Comparison of ENCODE assay signal across 29 cellular contexts in the genomic region with DNA sequence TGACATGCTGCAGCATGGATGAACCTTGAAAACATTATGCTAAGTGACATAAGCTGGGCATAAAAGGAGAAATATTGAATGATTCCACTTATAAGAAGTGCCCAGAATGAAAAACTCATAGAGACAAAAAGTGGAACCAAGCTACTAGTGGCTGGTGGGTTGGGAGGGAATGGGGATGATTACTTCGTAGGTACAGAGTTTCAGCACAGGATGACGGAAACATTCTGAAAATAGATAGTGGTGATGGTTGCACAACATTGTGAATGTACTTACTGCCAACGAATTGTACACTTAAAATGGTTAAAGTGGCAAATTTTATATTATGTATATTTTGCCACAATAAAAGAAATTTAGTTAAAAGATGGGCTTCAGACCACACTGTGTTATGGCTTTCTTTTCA.
"Had no signal": no experiment of that assay in that cellular context is flagged by ENCODE, and none has a peak within 500 bp of the region (broad histone marks: within the 10 kb centered on the region; RNA-seq: fewer than 3 reads in every experiment).

No MANE protein-coding gene starts in this region.

- H3K4me3 ChIP-seq: breast epithelium, esophagus squamous epithelium, ovary, prostate gland, smooth muscle cell, stomach, suprapubic skin, tibial artery, upper lobe of right lung had no signal

- H3K9me3 ChIP-seq: ovary, prostate gland, tibial artery had no signal

- H3K9me3 Mint-ChIP-seq: activated T-helper 17 cell treated with anti-CD3 and anti-CD28 coated beads, Interleukin-2, amount 50 U/mL, for 72 hours had no signal

- H3K4me2 ChIP-seq: smooth muscle cell had no signal

- H3K4me1 ChIP-seq: breast epithelium, esophagus squamous epithelium, prostate gland, stomach, suprapubic skin, upper lobe of right lung had no signal

- H3K27me3 Mint-ChIP-seq: activated naive CD4-positive, alpha-beta T cell treated with anti-CD3 and anti-CD28 coated beads, Interleukin-2, amount 50 U/mL, for 24 hours had no signal

- H3K27me3 ChIP-seq: breast epithelium, ovary, tibial artery, upper lobe of right lung had no signal

- H3K36me3 Mint-ChIP-seq: stimulated activated naive B cell treated with anti-CD40 and anti-IgM and Interleukin-4, amounts not matched to agents 10 μg/mL and 1 μg/mL and 100 μg/mL, for 72 hours; WTC11 had no signal

- H3K27ac ChIP-seq: breast epithelium, epithelial cell of prostate, esophagus squamous epithelium, ovary, prostate gland, stomach, suprapubic skin, tibial artery, upper lobe of right lung had no signal

- H3K36me3 ChIP-seq: breast epithelium, esophagus squamous epithelium, ovary, prostate gland, stomach, suprapubic skin, tibial artery, upper lobe of right lung had no signal

- ATAC-seq: activated naive CD8-positive, alpha-beta T cell treated with anti-CD3 and anti-CD28 coated beads, Interleukin-2, amount 50 U/mL, for 24 hours; activated T-helper 17 cell treated with anti-CD3 and anti-CD28 coated beads, Interleukin-2, amount 50 U/mL, for 72 hours; left ventricle myocardium superior; naive thymus-derived CD4-positive, alpha-beta T cell; stimulated activated naive B cell treated with anti-CD40 and anti-IgM and Interleukin-4, amounts not matched to agents 10 μg/mL and 1 μg/mL and 100 μg/mL, for 72 hours; upper lobe of right lung; WTC11 had no signal

- H3K4me3 Mint-ChIP-seq: activated CD4-positive, alpha-beta memory T cell treated with anti-CD3 and anti-CD28 coated beads, Interleukin-2, amount 10 ng/mL, durations not matched to agents 7 days and 5 days; activated CD4-positive, alpha-beta T cell treated with anti-CD3 and anti-CD28 coated beads, Interleukin-2, amount 10 ng/mL, durations not matched to agents 7 days and 5 days; activated naive CD4-positive, alpha-beta T cell treated with anti-CD3 and anti-CD28 coated beads, Interleukin-2, amount 50 U/mL, for 24 hours; activated naive CD8-positive, alpha-beta T cell treated with anti-CD3 and anti-CD28 coated beads, Interleukin-2, amount 50 U/mL, for 24 hours; activated T-cell treated with anti-CD3 and anti-CD28 coated beads, Interleukin-2, amount 50 U/mL, for 24 hours; activated T-helper 17 cell treated with anti-CD3 and anti-CD28 coated beads, Interleukin-2, amount 50 U/mL, for 72 hours; naive thymus-derived CD4-positive, alpha-beta T cell; stimulated activated naive B cell treated with anti-CD40 and anti-IgM and Interleukin-4, amounts not matched to agents 10 μg/mL and 1 μg/mL and 100 μg/mL, for 72 hours; T-helper 1 cell treated with Interleukin-12 subunit alpha and Interleukin-12 subunit beta and Interleukin-4 antibody, amounts not matched to agents 30 μg/mL and 1 μg/mL, for 36 hours; WTC11 had no signal

- H3K4me1 Mint-ChIP-seq: activated CD4-positive, alpha-beta memory T cell treated with anti-CD3 and anti-CD28 coated beads, Interleukin-2, amount 10 ng/mL, durations not matched to agents 7 days and 5 days; activated CD4-positive, alpha-beta T cell treated with anti-CD3 and anti-CD28 coated beads, Interleukin-2, amount 10 ng/mL, durations not matched to agents 7 days and 5 days; activated naive CD4-positive, alpha-beta T cell treated with anti-CD3 and anti-CD28 coated beads, Interleukin-2, amount 50 U/mL, for 24 hours; activated naive CD8-positive, alpha-beta T cell treated with anti-CD3 and anti-CD28 coated beads, Interleukin-2, amount 50 U/mL, for 24 hours; activated T-helper 17 cell treated with anti-CD3 and anti-CD28 coated beads, Interleukin-2, amount 50 U/mL, for 72 hours; stimulated activated naive B cell treated with anti-CD40 and anti-IgM and Interleukin-4, amounts not matched to agents 10 μg/mL and 1 μg/mL and 100 μg/mL, for 72 hours had no signal

- DNase-seq: activated CD4-positive, alpha-beta memory T cell treated with anti-CD3 and anti-CD28 coated beads, Interleukin-2, amount 10 ng/mL, durations not matched to agents 7 days and 5 days; activated CD4-positive, alpha-beta T cell treated with anti-CD3 and anti-CD28 coated beads for 1 hour; activated CD4-positive, alpha-beta T cell treated with anti-CD3 and anti-CD28 coated beads, Interleukin-2, amount 10 ng/mL, durations not matched to agents 7 days and 5 days; activated CD8-positive, alpha-beta memory T cell treated with anti-CD3 and anti-CD28 coated beads, Interleukin-2, amount 50 U/mL, for 48 hours; activated gamma-delta T cell treated with Interleukin-2 at 50 U/mL for 16 hours; activated naive CD8-positive, alpha-beta T cell treated with anti-CD3 and anti-CD28 coated beads, Interleukin-2, amount 50 U/mL, for 24 hours; activated T-cell treated with anti-CD3 and anti-CD28 coated beads, Interleukin-2, amount 50 U/mL, for 24 hours; central memory CD4-positive, alpha-beta T cell; esophagus squamous epithelium; glutamatergic neuron; islet precursor cell; left ventricle myocardium superior; midbrain; naive thymus-derived CD4-positive, alpha-beta T cell; ovary; stimulated activated CD4-positive, alpha-beta T cell treated with anti-CD3 and anti-CD28 coated beads, Interleukin-2, amount 100 ng/mL, for 24 hours; stimulated activated naive B cell treated with anti-CD40 and anti-IgM and Interleukin-4, amounts not matched to agents 10 μg/mL and 1 μg/mL and 100 μg/mL, for 72 hours; stomach; tibial artery; upper lobe of right lung had no signal

- H3K27ac Mint-ChIP-seq: activated CD4-positive, alpha-beta memory T cell treated with anti-CD3 and anti-CD28 coated beads, Interleukin-2, amount 10 ng/mL, durations not matched to agents 7 days and 5 days; activated CD4-positive, alpha-beta T cell treated with anti-CD3 and anti-CD28 coated beads, Interleukin-2, amount 10 ng/mL, durations not matched to agents 7 days and 5 days; activated naive CD4-positive, alpha-beta T cell treated with anti-CD3 and anti-CD28 coated beads, Interleukin-2, amount 50 U/mL, for 24 hours; activated naive CD8-positive, alpha-beta T cell treated with anti-CD3 and anti-CD28 coated beads, Interleukin-2, amount 50 U/mL, for 24 hours; activated T-cell treated with anti-CD3 and anti-CD28 coated beads, Interleukin-2, amount 50 U/mL, for 24 hours; activated T-helper 17 cell treated with anti-CD3 and anti-CD28 coated beads, Interleukin-2, amount 50 U/mL, for 72 hours; naive thymus-derived CD4-positive, alpha-beta T cell; stimulated activated naive B cell treated with anti-CD40 and anti-IgM and Interleukin-4, amounts not matched to agents 10 μg/mL and 1 μg/mL and 100 μg/mL, for 72 hours; T-helper 1 cell treated with Interleukin-12 subunit alpha and Interleukin-12 subunit beta and Interleukin-4 antibody, amounts not matched to agents 30 μg/mL and 1 μg/mL, for 36 hours; WTC11 had no signal
